In genomic region chr1:204435886-204436271, GRCh38 we compare ENCODE assay signal across 19 cellular contexts. TPM values are rescaled to one million over a fixed set of nuclear protein-coding genes. Genes with fewer than 3 reads are reported as not detected.
DNase-seq lines count a peak whose midpoint lies in the region; ATAC-seq and TF ChIP-seq lines count a peak whose summit lies in the region.
"Had no signal": no experiment of that assay in that cellular context is flagged by ENCODE, and none has a peak within 500 bp of the region (broad histone marks: within the 10 kb centered on the region; RNA-seq: fewer than 3 reads in every experiment).

No MANE protein-coding gene starts in this region.

- 62 to 84% methylated on average over 3 of the region's 3 CpGs for WGBS in gastroesophageal sphincter (ENCODE audit: low coverage in 1 of 2), 2 donors

- peak; percentile 14 for ATAC-seq in gastroesophageal sphincter
- ATAC-seq: K562 had no signal

- no TSS peak for BruUV-seq in PC-9 (replicated peaks; lab: Mats Ljungman, UMichigan)

- no peaks in the 10 kb centered on the region for H3K9me2 ChIP-seq in PC-9 (ENCODE audit: insufficient read depth)

- H3K4me2 ChIP-seq in BLaER1 treated with 17β-estradiol and CSF1 and Interleukin-3, amounts not matched to agents 10 nM and 100 nM, result peak overlapping the region in 10 of 11 experiments; percentile 14 to 83 (median 54); a peak in 17 of 22 replicates
- peak overlapping the region; percentile 48 for H3K4me2 ChIP-seq in PC-9
- H3K4me2 ChIP-seq: BLaER1 had no signal

- CTCF ChIA-PET in PC-9 (lab: Charles Lee), result no interaction called here

- no peaks in the 10 kb centered on the region for H3K9me3 ChIP-seq in BLaER1 treated with 17β-estradiol and CSF1 and Interleukin-3, amounts not matched to agents 10 nM and 100 nM (replicated peaks in 1 of 11)
- H3K9me3 ChIP-seq in PC-9 (ENCODE audit: insufficient read depth, low read depth), result no peaks in the 10 kb centered on the region
- H3K9me3 ChIP-seq in gastroesophageal sphincter, result no peaks in the 10 kb centered on the region
- no peaks in the 10 kb centered on the region for H3K9me3 ChIP-seq in skeletal muscle tissue (ENCODE audit: control insufficient read depth in 3 of 3, low read length in 3 of 3)
- H3K9me3 ChIP-seq: BLaER1 had no signal

- intact Hi-C loops in PC-9 (cut with micrococcal nuclease; ENCODE audit: unreplicated experiment), result loop anchor here (5.0 kb wide), 1 partner anchor 371 kb away; no protein-coding TSS in a partner anchor

- TF ChIP-seq POLR2A in gastroesophageal sphincter (IDR thresholded peaks at IDR 0.05), result no peak

- H3K9ac ChIP-seq in BLaER1 treated with 17β-estradiol and CSF1 and Interleukin-3, amounts not matched to agents 10 nM and 100 nM, result peak overlapping the region in 10 of 11 experiments; percentile 4 to 66 (median 53); a peak in 15 of 22 replicates
- peak overlapping the region in 1 of 3 donors; percentile 33 for H3K9ac ChIP-seq in skeletal muscle tissue (ENCODE audit: low read depth in 1 of 3, low read length in 3 of 3)
- H3K9ac ChIP-seq: BLaER1 had no signal

- peaks cover 90% of the 10 kb centered on the region for H3F3A ChIP-seq in PC-9 (ENCODE audit: insufficient read depth, low read depth)

- H2AFZ ChIP-seq in PC-9, result no peak overlapping the region

- DNase-seq in PC-9 (no peak), NCI-H69 (lab: John Stamatoyannopoulos, UW) (no peak), A172 (ENCODE audit: low spot score) (no peak)
- no peak for DNase-seq in effector CD4-positive, alpha-beta T cell
- DNase-seq: activated CD4-positive, alpha-beta T cell treated with anti-CD3 and anti-CD28 coated beads for 1 hour; activated gamma-delta T cell treated with Interleukin-2 at 50 U/mL for 16 hours; DMS 273 treated with DMSO at 0.1 percent for 48 hours; NCI-H524 treated with DMSO at 0.1 percent for 48 hours; nephron progenitor cell; OCI-M1; retina; stimulated activated CD4-positive, alpha-beta T cell treated with anti-CD3 and anti-CD28 coated beads, Interleukin-1b, Interleukin-23, amount 100 ng/mL, for 48 hours had no signal

- H3K36me3 ChIP-seq in BLaER1 treated with 17β-estradiol and CSF1 and Interleukin-3, amounts not matched to agents 10 nM and 100 nM, result peaks cover 91 to 100% (median 97%) of the 10 kb centered on the region in 11 experiments
- H3K36me3 ChIP-seq in PC-9 (ENCODE audit: low read depth), result peaks cover 53% of the 10 kb centered on the region
- peaks cover 0 to 68% of the 10 kb centered on the region in 2 donors for H3K36me3 ChIP-seq in gastroesophageal sphincter
- peaks cover 70 to 94% (median 80%) of the 10 kb centered on the region in 3 donors for H3K36me3 ChIP-seq in skeletal muscle tissue (ENCODE audit: control insufficient read depth in 3 of 3, insufficient read depth in 3 of 3, low read length in 3 of 3)

- no peaks in the 10 kb centered on the region for H3K27me3 ChIP-seq in BLaER1 treated with 17β-estradiol and CSF1 and Interleukin-3, amounts not matched to agents 10 nM and 100 nM
- H3K27me3 ChIP-seq in PC-9 (ENCODE audit: insufficient read depth, low read depth) (no peaks in the 10 kb centered on the region), gastroesophageal sphincter (no peaks in the 10 kb centered on the region), skeletal muscle tissue (ENCODE audit: control insufficient read depth in 3 of 3, insufficient read depth in 3 of 3, low read length in 3 of 3) (no peaks in the 10 kb centered on the region)
- H3K27me3 ChIP-seq: BLaER1 had no signal

- peaks cover 39% of the 10 kb centered on the region for H3K79me2 ChIP-seq in PC-9 (ENCODE audit: low read depth)

- TF ChIP-seq CTCF in PC-9 (conservative IDR thresholded peaks at IDR 0.05) (no peak), gastroesophageal sphincter (IDR thresholded peaks at IDR 0.05) (no peak)

- H4K20me1 ChIP-seq in BLaER1 treated with 17β-estradiol and CSF1 and Interleukin-3, amounts not matched to agents 10 nM and 100 nM, result no peaks in the 10 kb centered on the region; a peak in 1 of 22 replicates
- H4K20me1 ChIP-seq in PC-9 (ENCODE audit: insufficient read depth), result no peaks in the 10 kb centered on the region
- H4K20me1 ChIP-seq: BLaER1 had no signal

- peak overlapping the region in 9 of 11 experiments; percentile 32 to 80 (median 71); a peak in 17 of 22 replicates for H3K27ac ChIP-seq in BLaER1 treated with 17β-estradiol and CSF1 and Interleukin-3, amounts not matched to agents 10 nM and 100 nM
- H3K27ac ChIP-seq in PC-9 (peak overlapping the region; percentile 83), gastroesophageal sphincter (peak overlapping the region in 2 of 4 donors; percentile 6 to 53), skeletal muscle tissue (ENCODE audit: low read depth, low read length) (peak overlapping the region; percentile 28)
- H3K27ac ChIP-seq: BLaER1, HL-60 had no signal

- no peak for TF ChIP-seq EP300 in gastroesophageal sphincter (IDR thresholded peaks at IDR 0.05)

- H3K4me1 ChIP-seq in BLaER1 treated with 17β-estradiol and CSF1 and Interleukin-3, amounts not matched to agents 10 nM and 100 nM, result peaks cover 0 to 51% (median 27%) of the 10 kb centered on the region in 10 experiments; a peak in 18 of 20 replicates
- H3K4me1 ChIP-seq in PC-9 (replicated peaks; ENCODE audit: insufficient read depth), result peaks cover 75% of the 10 kb centered on the region
- H3K4me1 ChIP-seq in gastroesophageal sphincter, result peaks cover 0 to 54% (median 7%) of the 10 kb centered on the region in 3 donors
- H3K4me1 ChIP-seq in skeletal muscle tissue (ENCODE audit: control insufficient read depth in 3 of 3, insufficient read depth in 3 of 3, low read length in 3 of 3), result peaks cover 36 to 59% (median 46%) of the 10 kb centered on the region in 3 donors
- H3K4me1 ChIP-seq: BLaER1 had no signal

- H3K4me3 ChIP-seq in BLaER1 treated with 17β-estradiol and CSF1 and Interleukin-3, amounts not matched to agents 10 nM and 100 nM, result peak overlapping the region in 1 of 10 experiments; percentile 5; a peak in 3 of 20 replicates
- H3K4me3 ChIP-seq in PC-9 (no peak overlapping the region), gastroesophageal sphincter (no peak overlapping the region), skeletal muscle tissue (ENCODE audit: low read length in 3 of 3) (no peak overlapping the region)
- H3K4me3 ChIP-seq: BLaER1, coronary artery, K562 had no signal

- POLR2A ChIA-PET in PC-9 (lab: Charles Lee; ENCODE audit: unreplicated experiment), result no interaction called here

RNA-seq across cellular contexts. Expression of gene PPP1R15B, which starts 24.3 kb away (rescaled TPM):
- 37.3 and 40.9 TPM in 2 replicates for total RNA-seq in PC-9 (2021)
- total RNA-seq in gastroesophageal sphincter, result 10 to 100 TPM; 44.4 to 53.2 (median 50.9) TPM
- 30.3 TPM for total RNA-seq in skeletal muscle tissue
- 27.8 and 34.5 TPM in 2 replicates for total RNA-seq in A172 (2014; rRNA removed; shearing (Covaris generic))

RNA-seq across cellular contexts. Expression of gene PIK3C2B, which starts 58.7 kb away (rescaled TPM):
- total RNA-seq in PC-9 (2021) (51.6 and 52.4 TPM in 2 replicates), gastroesophageal sphincter (10 to 100 TPM in 3 of 4 donors, 1 to 10 TPM in 1; 7.9 to 18.2 (median 16.1) TPM), skeletal muscle tissue (31.8 TPM)
- total RNA-seq in A172 (2014; rRNA removed; shearing (Covaris generic)), result 2.0 and 2.5 TPM in 2 replicates
